In genomic region chr19:46404039-46404883, GRCh38 we compare ENCODE assay signal across 8 cellular contexts. TPM values are rescaled to one million over a fixed set of nuclear protein-coding genes. Genes with fewer than 3 reads are reported as not detected.
DNase-seq lines count a peak whose midpoint lies in the region; ATAC-seq, FAIRE-seq and TF ChIP-seq lines count a peak whose summit lies in the region.

No MANE protein-coding gene starts in this region.

- no peaks in the 10 kb centered on the region for H3K36me3 Mint-ChIP-seq in activated T-cell treated with anti-CD3 and anti-CD28 coated beads, Interleukin-2, amount 50 U/mL, for 4 hours (ENCODE audit: insufficient read depth)
- H3K36me3 Mint-ChIP-seq in brain, result peaks cover 11% of the 10 kb centered on the region
- H3K36me3 Mint-ChIP-seq in stimulated activated naive B cell treated with anti-CD40 and anti-IgM and Interleukin-4, amounts not matched to agents 10 μg/mL and 1 μg/mL and 100 μg/mL, for 72 hours, result peaks cover 0 to 2% of the 10 kb centered on the region in 2 donors

- peak overlapping the region; percentile 83 for H2AFZ ChIP-seq in keratinocyte (ENCODE audit: control insufficient read depth, low read length)

- no peaks in the 10 kb centered on the region for H3K36me3 ChIP-seq in keratinocyte (ENCODE audit: control insufficient read depth in 2 of 2, extremely low read depth in 1 of 2, insufficient read depth in 2 of 2, low read length in 2 of 2)

- TF ChIP-seq CTCF in brain (conservative IDR thresholded peaks at IDR 0.05) (peak; percentile 35 to 54), keratinocyte (optimal IDR thresholded peaks at IDR 0.05 in 1 of 3, IDR thresholded peaks at IDR 0.05 in 1 of 3, conservative IDR thresholded peaks at IDR 0.05 in 1 of 3; ENCODE audit: extremely low read depth in 1 of 3, insufficient read depth in 2 of 3, low read length in 3 of 3) (peak in 1 of 3 experiments; percentile 45)

- H3K9me3 Mint-ChIP-seq in activated T-cell treated with anti-CD3 and anti-CD28 coated beads, Interleukin-2, amount 50 U/mL, for 4 hours, result no peaks in the 10 kb centered on the region
- no peaks in the 10 kb centered on the region for H3K9me3 Mint-ChIP-seq in brain
- H3K9me3 Mint-ChIP-seq in stimulated activated naive B cell treated with anti-CD40 and anti-IgM and Interleukin-4, amounts not matched to agents 10 μg/mL and 1 μg/mL and 100 μg/mL, for 72 hours, result no peaks in the 10 kb centered on the region

- peak overlapping the region in 3 of 5 experiments; percentile 71 to 93 (median 84) for H3K27ac Mint-ChIP-seq in brain
- H3K27ac Mint-ChIP-seq in stimulated activated naive B cell treated with anti-CD40 and anti-IgM and Interleukin-4, amounts not matched to agents 10 μg/mL and 1 μg/mL and 100 μg/mL, for 72 hours, result peak overlapping the region; percentile 65

- dilution Hi-C loops in keratinocyte (cut with MboI; ENCODE audit: extremely low pct_ligation_motif_present, low sequenced_read_pairs), result no loop called here

- peaks cover 13% of the 10 kb centered on the region for H3K4me1 ChIP-seq in keratinocyte (ENCODE audit: control insufficient read depth, extremely low read depth, insufficient read depth, low read length)

- no peak for DNase-seq in activated T-cell treated with anti-CD3 and anti-CD28 coated beads, Interleukin-2, amount 50 U/mL, for 4 hours
- no peak for DNase-seq in activated T-cell treated with anti-CD3 and anti-CD28 coated beads for 4 hours
- no peak for DNase-seq in keratinocyte (ENCODE audit: low read depth, low spot score)
- no peak for DNase-seq in stimulated activated naive B cell treated with anti-CD40 and anti-IgM and Interleukin-4, amounts not matched to agents 10 μg/mL and 1 μg/mL and 100 μg/mL, for 72 hours
- DNase-seq in activated CD4-positive, alpha-beta T cell treated with anti-CD3 and anti-CD28 coated beads, Interleukin-2, amount 50 U/mL, for 1 hour, result no peak

- peak overlapping the region in 1 of 3 experiments; percentile 20 for H3K4me3 ChIP-seq in keratinocyte (ENCODE audit: control insufficient read depth in 2 of 3, extremely low read depth in 1 of 3, insufficient read depth in 2 of 3, low read depth in 1 of 3, low read length in 3 of 3)

- peak overlapping the region; percentile 49 for H3K4me3 Mint-ChIP-seq in activated T-cell treated with anti-CD3 and anti-CD28 coated beads, Interleukin-2, amount 50 U/mL, for 4 hours
- H3K4me3 Mint-ChIP-seq in brain, result peak overlapping the region in 4 of 5 experiments; percentile 24 to 81 (median 72)
- peak overlapping the region; percentile 69 to 75 for H3K4me3 Mint-ChIP-seq in stimulated activated naive B cell treated with anti-CD40 and anti-IgM and Interleukin-4, amounts not matched to agents 10 μg/mL and 1 μg/mL and 100 μg/mL, for 72 hours

- H3K4me2 ChIP-seq in keratinocyte (ENCODE audit: control insufficient read depth, extremely low read depth, insufficient read depth, low read depth, low read length), result peak overlapping the region; percentile 48

- peaks cover 76% of the 10 kb centered on the region for H3K27me3 Mint-ChIP-seq in activated T-cell treated with anti-CD3 and anti-CD28 coated beads, Interleukin-2, amount 50 U/mL, for 4 hours (ENCODE audit: low read depth)
- no peaks in the 10 kb centered on the region for H3K27me3 Mint-ChIP-seq in brain
- H3K27me3 Mint-ChIP-seq in stimulated activated naive B cell treated with anti-CD40 and anti-IgM and Interleukin-4, amounts not matched to agents 10 μg/mL and 1 μg/mL and 100 μg/mL, for 72 hours, result peaks cover 65 to 68% of the 10 kb centered on the region in 2 donors

- no peak overlapping the region for H3K27ac ChIP-seq in keratinocyte (ENCODE audit: control insufficient read depth, insufficient read depth, low read length)

- H3K79me2 ChIP-seq in keratinocyte (ENCODE audit: control insufficient read depth, insufficient read depth, low read length), result no peaks in the 10 kb centered on the region

- no peaks in the 10 kb centered on the region for H3K9me3 ChIP-seq in keratinocyte (ENCODE audit: control insufficient read depth, low read depth, low read length)

- H3K9ac ChIP-seq in keratinocyte (ENCODE audit: control insufficient read depth, extremely low read depth, insufficient read depth, low read length), result peak overlapping the region; percentile 28

- H3K9me1 ChIP-seq in keratinocyte (ENCODE audit: control insufficient read depth, extremely low read depth, insufficient read depth, low read length), result no peaks in the 10 kb centered on the region

- FAIRE-seq in keratinocyte (lab: Jason Lieb, UNC), result no peak

- peak; percentile 19 to 34 for ATAC-seq in activated T-cell treated with anti-CD3 and anti-CD28 coated beads, Interleukin-2, amount 50 U/mL, for 4 hours
- ATAC-seq in stimulated activated naive B cell treated with anti-CD40 and anti-IgM and Interleukin-4, amounts not matched to agents 10 μg/mL and 1 μg/mL and 100 μg/mL, for 72 hours (replicated peaks), result peak in 1 of 2 donors; percentile 43
- ATAC-seq in HG02973 (IDR thresholded peaks at IDR 0.05; ENCODE audit: unreplicated experiment) (no peak), GM21423 (IDR thresholded peaks at IDR 0.05; ENCODE audit: unreplicated experiment) (no peak)

- peaks cover 17% of the 10 kb centered on the region for H3K4me1 Mint-ChIP-seq in activated T-cell treated with anti-CD3 and anti-CD28 coated beads, Interleukin-2, amount 50 U/mL, for 4 hours (ENCODE audit: low read depth)
- peaks cover 79% of the 10 kb centered on the region for H3K4me1 Mint-ChIP-seq in brain
- peaks cover 19% of the 10 kb centered on the region in 2 donors for H3K4me1 Mint-ChIP-seq in stimulated activated naive B cell treated with anti-CD40 and anti-IgM and Interleukin-4, amounts not matched to agents 10 μg/mL and 1 μg/mL and 100 μg/mL, for 72 hours

- no peaks in the 10 kb centered on the region for H4K20me1 ChIP-seq in keratinocyte (ENCODE audit: control insufficient read depth, extremely low read depth, insufficient read depth, low read length)

- H3K27me3 ChIP-seq in keratinocyte (ENCODE audit: control insufficient read depth, extremely low read depth, insufficient read depth, low read length), result no peaks in the 10 kb centered on the region

RNA-seq across cellular contexts. Expression of gene CCDC8, which starts 9.1 kb away (rescaled TPM):
- total RNA-seq in activated T-cell treated with anti-CD3 and anti-CD28 coated beads, Interleukin-2, amount 50 U/mL, for 4 hours, result under 1 TPM in 2 of 3 donors, not detected in 1; 0.05 to 0.08 TPM
- 14.1 TPM for polyA plus RNA-seq in brain (ENCODE audit: insufficient read depth, low read depth, low replicate concordance)
- polyA plus RNA-seq in keratinocyte, result 5.2 to 5.6 TPM (median 5.4 TPM) in 3 replicates
- 0.45 TPM for polyA plus RNA-seq in keratinocyte (2011; ENCODE audit: low read depth)
- polyA plus RNA-seq in keratinocyte (2011; cell fraction: cytosol; rRNA removed), result 2.6 and 4.2 TPM in 2 replicates
- polyA plus RNA-seq in keratinocyte (2011; cell fraction: nucleus; rRNA removed), result 4.1 and 5.1 TPM in 2 replicates
- 0.56 and 8.7 TPM in 2 replicates for polyA plus RNA-seq in keratinocyte (2012; ENCODE audit: low replicate concordance)
- polyA minus RNA-seq in keratinocyte, result 2.8 to 5.1 TPM (median 3.6 TPM) in 3 replicates
- polyA minus RNA-seq in keratinocyte (2011; cell fraction: cytosol; rRNA and poly(A)+ RNA removed), result 5.8 TPM
- 2.2 and 2.7 TPM in 2 replicates for polyA minus RNA-seq in keratinocyte (2011; cell fraction: nucleus; rRNA and poly(A)+ RNA removed)

RNA-seq across cellular contexts. Expression of gene PNMA8C, which starts 24.5 kb away (rescaled TPM):
- total RNA-seq in activated T-cell treated with anti-CD3 and anti-CD28 coated beads, Interleukin-2, amount 50 U/mL, for 4 hours, result not detected
- polyA plus RNA-seq in brain (ENCODE audit: insufficient read depth, low read depth, low replicate concordance) (5.3 TPM), keratinocyte (not detected in 3 replicates)
- not detected for polyA plus RNA-seq in keratinocyte (2011; ENCODE audit: low read depth)
- polyA plus RNA-seq in keratinocyte (2011; cell fraction: cytosol; rRNA removed), result not detected in 2 replicates
- polyA plus RNA-seq in keratinocyte (2011; cell fraction: nucleus; rRNA removed), result not detected in 2 replicates
- polyA plus RNA-seq in keratinocyte (2012; ENCODE audit: low replicate concordance), result not detected in 2 replicates
- polyA minus RNA-seq in keratinocyte, result not detected in 3 replicates
- not detected for polyA minus RNA-seq in keratinocyte (2011; cell fraction: cytosol; rRNA and poly(A)+ RNA removed)
- polyA minus RNA-seq in keratinocyte (2011; cell fraction: nucleus; rRNA and poly(A)+ RNA removed), result not detected in 2 replicates

RNA-seq across cellular contexts. Expression of gene PPP5C, which starts 57.4 kb away (rescaled TPM):
- 100 to 1,000 TPM; 149 to 154 (median 154) TPM for total RNA-seq in activated T-cell treated with anti-CD3 and anti-CD28 coated beads, Interleukin-2, amount 50 U/mL, for 4 hours
- polyA plus RNA-seq in brain (ENCODE audit: insufficient read depth, low read depth, low replicate concordance) (96.7 TPM), keratinocyte (89.2 to 106 TPM (median 97.5 TPM) in 3 replicates)
- 20.2 TPM for polyA plus RNA-seq in keratinocyte (2011; ENCODE audit: low read depth)
- 76.7 and 83.1 TPM in 2 replicates for polyA plus RNA-seq in keratinocyte (2011; cell fraction: cytosol; rRNA removed)
- polyA plus RNA-seq in keratinocyte (2011; cell fraction: nucleus; rRNA removed), result 142 and 156 TPM in 2 replicates
- 31.9 and 57.9 TPM in 2 replicates for polyA plus RNA-seq in keratinocyte (2012; ENCODE audit: low replicate concordance)
- polyA minus RNA-seq in keratinocyte, result 82.3 to 116 TPM (median 108 TPM) in 3 replicates
- 57.7 TPM for polyA minus RNA-seq in keratinocyte (2011; cell fraction: cytosol; rRNA and poly(A)+ RNA removed)
- 65.5 and 83.8 TPM in 2 replicates for polyA minus RNA-seq in keratinocyte (2011; cell fraction: nucleus; rRNA and poly(A)+ RNA removed)

Comparison
In these comparisons a context has a peak if more than half of its experiments do, and no peak if none do; other contexts are left out.
1. ATAC-seq: peak in activated T-cell treated with anti-CD3 and anti-CD28 coated beads, Interleukin-2, amount 50 U/mL, for 4 hours (2 of 2); none in HG02973 (single experiment) and GM21423 (single experiment).
2. Peak in every context shown above with its lines, with median percentiles within 50 percentile points of each other: H3K4me3 Mint-ChIP-seq.